16 cellular contexts compared by ENCODE assay signal in the genomic region with DNA sequence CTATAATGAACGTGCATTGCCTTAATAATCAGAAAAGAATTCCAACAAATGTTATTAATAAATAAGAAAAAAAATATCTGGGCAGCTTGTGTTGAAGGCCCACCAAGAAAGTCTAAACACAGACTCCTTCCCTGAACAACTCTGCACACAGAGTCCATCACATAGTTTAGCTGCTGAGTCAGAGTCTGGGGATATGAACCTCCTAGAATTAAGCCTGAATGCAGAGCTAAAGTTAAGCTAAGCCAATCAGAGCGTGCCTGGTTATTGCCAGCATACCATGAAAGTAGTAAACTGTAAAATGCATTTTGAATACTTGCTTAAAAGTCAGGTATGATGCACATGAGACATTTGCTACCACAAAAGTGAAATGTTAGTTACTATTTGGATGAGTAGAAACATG. TPM values are rescaled to one million over a fixed set of nuclear protein-coding genes. Genes with fewer than 3 reads are reported as not detected.
A peak's percentile ranks its signal among the peaks of the same experiment; 100 is the strongest.
DNase-seq lines count a peak whose midpoint lies in the region; ATAC-seq and TF ChIP-seq lines count a peak whose summit lies in the region.
"Had no signal": no experiment of that assay in that cellular context is flagged by ENCODE, and none has a peak within 500 bp of the region (broad histone marks: within the 10 kb centered on the region; RNA-seq: fewer than 3 reads in every experiment).

No MANE protein-coding gene starts in this region.

- ATAC-seq in esophagus mucosa = peak; percentile 59
- ATAC-seq: right lobe of liver; stimulated activated memory B cell treated with anti-CD40 and anti-IgM and Interleukin-4, amounts not matched to agents 10 μg/mL and 1 μg/mL and 100 μg/mL, for 72 hours; upper lobe of right lung had no signal

- no peaks in the 10 kb centered on the region for H3K27me3 ChIP-seq in BE2C
- H3K27me3 ChIP-seq: neural progenitor cell, right lobe of liver, upper lobe of right lung had no signal

- H3K4me3 ChIP-seq in BE2C (ENCODE audit: low read depth, low read length) = no peak overlapping the region
- H3K4me3 ChIP-seq: lung, neural progenitor cell, right lobe of liver, SK-N-MC, upper lobe of right lung had no signal

- DNase-seq in EH (ENCODE audit: low read depth) (peak; percentile 66), RPMI7951 (ENCODE audit: low read depth) (peak; percentile 58), myocyte (ENCODE audit: low read depth) (peak; percentile 7), mucosa of gallbladder (ENCODE audit: low spot score) (no peak), T1000 (lab: John Stamatoyannopoulos, UW) (no peak), BE2C (no peak), RPMI8226 (no peak)
- DNase-seq: activated gamma-delta T cell, NCI-H2081, right lobe of liver, upper lobe of right lung had no signal

- no peaks in the 10 kb centered on the region for H3K36me3 ChIP-seq in BE2C
- H3K36me3 ChIP-seq: neural progenitor cell, right lobe of liver, upper lobe of right lung had no signal

- H3K4me1 ChIP-seq in BE2C = no peaks in the 10 kb centered on the region
- H3K4me1 ChIP-seq: right lobe of liver, upper lobe of right lung had no signal

- no peak for TF ChIP-seq CTCF in BE2C (IDR thresholded peaks at IDR 0.05; ENCODE audit: low read depth, low read length)

- no peaks in the 10 kb centered on the region for H3K9me3 ChIP-seq in BE2C
- H3K9me3 ChIP-seq: right lobe of liver, upper lobe of right lung had no signal

RNA-seq across cellular contexts. Expression of a gene that starts 25.6 kb away (rescaled TPM):
- total RNA-seq in RPMI7951 (2014; rRNA removed; shearing (Covaris generic)) = 25.1 and 27.8 TPM in 2 replicates
- total RNA-seq in esophagus mucosa (21.8 TPM), myocyte (0.21 and 0.31 TPM in 2 replicates), mucosa of gallbladder (8.4 TPM)
- polyA plus RNA-seq in myocyte (2012) = 0.73 TPM
- polyA plus RNA-seq in BE2C (2012; ENCODE audit: insufficient read depth, insufficient read length, low read depth) = 44.5 TPM

Comparison
In these comparisons a context has a peak if more than half of its experiments do, and no peak if none do; other contexts are left out.
1. DNase-seq: peak in EH (single experiment), RPMI7951 (single experiment) and myocyte (single experiment); none in mucosa of gallbladder (single experiment), T1000 (single experiment), BE2C (single experiment) and RPMI8226 (single experiment).